Comparison of ENCODE assay signal across 9 cellular contexts in genomic region chr16:84228321-84228838, GRCh38. TPM values are rescaled to one million over a fixed set of nuclear protein-coding genes. Genes with fewer than 3 reads are reported as not detected.
DNase-seq lines count a peak whose midpoint lies in the region; ATAC-seq and TF ChIP-seq lines count a peak whose summit lies in the region.
"Had no signal": no experiment of that assay in that cellular context is flagged by ENCODE, and none has a peak within 500 bp of the region (broad histone marks: within the 10 kb centered on the region; RNA-seq: fewer than 3 reads in every experiment).

No MANE protein-coding gene starts in this region.

- no peak overlapping the region for H3K4me3 Mint-ChIP-seq in GM23338
- H3K4me3 Mint-ChIP-seq: central memory CD8-positive, alpha-beta T cell had no signal

- peaks cover 2% of the 10 kb centered on the region; the same call in 1 of the 3 replicates for H3K36me3 Mint-ChIP-seq in GM23338 (ENCODE audit: low read depth)

- H3K9me3 ChIP-seq in sigmoid colon: no peaks in the 10 kb centered on the region

- peak; percentile 54 for DNase-seq in GM23338 (ENCODE audit: low spot score)
- DNase-seq in SKM-1 treated with dmso at 0.1 percent for 144 hours (lab: John Stamatoyannopoulos, UW; ENCODE audit: unreplicated experiment): peak; percentile 44
- peak in 28 of 42 donors; percentile 5 to 84 (median 30) for DNase-seq in head of caudate nucleus
- DNase-seq in sigmoid colon: peak; percentile 83
- DNase-seq in stimulated activated CD4-positive, alpha-beta T cell treated with anti-CD3 and anti-CD28 coated beads, Interleukin-1b, Interleukin-23, amount 100 ng/mL, for 48 hours: no peak
- DNase-seq in cerebellar cortex (ENCODE audit: low spot score): no peak

- ATAC-seq in GM23338 (peak; percentile 79), GM18519 (IDR thresholded peaks at IDR 0.05; ENCODE audit: low FRiP score, unreplicated experiment) (no peak), GM21526 (IDR thresholded peaks at IDR 0.05; ENCODE audit: low FRiP score, unreplicated experiment) (no peak)

- H3K9me2 ChIP-seq in GM23338 (ENCODE audit: insufficient read depth): no peaks in the 10 kb centered on the region

- peaks cover 10% of the 10 kb centered on the region for H3K27me3 Mint-ChIP-seq in GM23338 (ENCODE audit: insufficient read depth, low read depth, poor library complexity)

- H3K9me3 Mint-ChIP-seq in GM23338: no peaks in the 10 kb centered on the region
- H3K9me3 Mint-ChIP-seq: central memory CD8-positive, alpha-beta T cell had no signal

- whole genome bisulfite sequencing in sigmoid colon, 2 donors: 53 to 75% methylated on average over 17 of the region's 17 CpGs

- H3K4me3 ChIP-seq in GM23338 (no peak overlapping the region), sigmoid colon (no peak overlapping the region)

- intact Hi-C loops in head of caudate nucleus (cut with DNase I): no loop called here
- intact Hi-C loops in sigmoid colon (cut with DNase I): no loop called here

- H3K4me1 ChIP-seq in GM23338 (ENCODE audit: insufficient read depth): peaks cover 4% of the 10 kb centered on the region
- peaks cover 0 to 14% (median 12%) of the 10 kb centered on the region in 4 donors for H3K4me1 ChIP-seq in sigmoid colon

- peaks cover 13% of the 10 kb centered on the region for H3K4me1 Mint-ChIP-seq in GM23338
- H3K4me1 Mint-ChIP-seq: central memory CD8-positive, alpha-beta T cell had no signal

- no peak for TF ChIP-seq EP300 in sigmoid colon (IDR thresholded peaks at IDR 0.05)

- TF ChIP-seq CTCF in GM23338 (conservative IDR thresholded peaks at IDR 0.05; ENCODE audit: low read depth in 2 of 2) (no peak), sigmoid colon (IDR thresholded peaks at IDR 0.05) (no peak)

- H3K27me3 ChIP-seq in GM23338 (ENCODE audit: insufficient read depth) (no peaks in the 10 kb centered on the region), sigmoid colon (no peaks in the 10 kb centered on the region)

- H3K36me3 ChIP-seq in GM23338 (ENCODE audit: insufficient read depth): no peaks in the 10 kb centered on the region
- H3K36me3 ChIP-seq in sigmoid colon: no peaks in the 10 kb centered on the region

- 0 out of 2 replicates have a peak overlapping the region, but pooled peaks have one; percentile 20 for H3K4me2 ChIP-seq in GM23338

- H3K27ac ChIP-seq in GM23338 (ENCODE audit: low read depth) (no peak overlapping the region), sigmoid colon (peak overlapping the region in 3 of 4 donors; percentile 10 to 57 (median 39))

- peak overlapping the region; percentile 89; the same call in 1 of the 2 replicates for H3K27ac Mint-ChIP-seq in GM23338

- no peak for TF ChIP-seq POLR2A in sigmoid colon (IDR thresholded peaks at IDR 0.05)

- H3K79me2 ChIP-seq in GM23338 (replicated peaks; ENCODE audit: insufficient read depth): no peaks in the 10 kb centered on the region

- no peaks in the 10 kb centered on the region for H4K20me1 ChIP-seq in GM23338 (replicated peaks; ENCODE audit: insufficient read depth)

- H2AFZ ChIP-seq in GM23338: peak overlapping the region; percentile 94

- no peaks in the 10 kb centered on the region for H3F3A ChIP-seq in GM23338 (replicated peaks; ENCODE audit: low read depth)

TF ChIP-seq in GM23338, 12 proteins besides CTCF, POLR2A, EP300 and RAD21 (continues in another document):
- no peak for TF ChIP-seq ETS1 (IDR thresholded peaks at IDR 0.05)
- no peak for TF ChIP-seq REST (IDR thresholded peaks at IDR 0.05; ENCODE audit: unreplicated experiment)
- no peak for TF ChIP-seq STAT1 (IDR thresholded peaks at IDR 0.05; ENCODE audit: unreplicated experiment)
- TF ChIP-seq CREB1 (CRISPR knock-in tag; IDR thresholded peaks at IDR 0.05; ENCODE audit: low read depth): no peak
- no peak for TF ChIP-seq EZH2phosphoT487 (IDR thresholded peaks at IDR 0.05; ENCODE audit: unreplicated experiment)
- TF ChIP-seq NANOG (IDR thresholded peaks at IDR 0.05; ENCODE audit: borderline replicate concordance): no peak
- no peak for TF ChIP-seq POLR2AphosphoS5 (IDR thresholded peaks at IDR 0.05; ENCODE audit: low read depth)
- TF ChIP-seq ZNF114 (CRISPR knock-in tag; IDR thresholded peaks at IDR 0.05): no peak
- no peak for TF ChIP-seq ZNF331 (CRISPR knock-in tag; IDR thresholded peaks at IDR 0.05; ENCODE audit: low read depth)
- no peak for TF ChIP-seq JUNB (IDR thresholded peaks at IDR 0.05; ENCODE audit: unreplicated experiment)

RNA-seq across cellular contexts. Expression of gene KCNG4, which starts 11.4 kb away (rescaled TPM):
- 0.07 TPM in 1 of 2 replicates, not detected in the other for total RNA-seq in GM23338 (2014; rRNA removed; shearing (Covaris generic))
- polyA plus RNA-seq in GM23338 (2016; fragmentation: Nextera tagmentation; extraction: Ambion mirVana) (not detected in 2 replicates), sigmoid colon (not detected)
- not detected for total RNA-seq in sigmoid colon

RNA-seq across cellular contexts. Expression of gene ADAD2, which starts 37.4 kb away (rescaled TPM):
- 1.5 and 4.5 TPM in 2 replicates for total RNA-seq in GM23338 (2014; rRNA removed; shearing (Covaris generic))
- polyA plus RNA-seq in GM23338 (2016; fragmentation: Nextera tagmentation; extraction: Ambion mirVana): 1.1 and 1.6 TPM in 2 replicates
- total RNA-seq in sigmoid colon: under 1 TPM in 2 of 4 donors, not detected in 2; 0.36 to 0.83 TPM
- under 1 TPM in 1 of 3 donors, not detected in 2; 0.29 TPM for polyA plus RNA-seq in sigmoid colon

RNA-seq across cellular contexts. Expression of gene TAF1C, which starts 41.5 kb away (rescaled TPM):
- total RNA-seq in GM23338 (2014; rRNA removed; shearing (Covaris generic)): 51.9 and 57.4 TPM in 2 replicates
- polyA plus RNA-seq in GM23338 (2016; fragmentation: Nextera tagmentation; extraction: Ambion mirVana) (37.2 and 39.1 TPM in 2 replicates), sigmoid colon (10 to 100 TPM in 1 of 3 donors, 1 to 10 TPM in 2; 5.4 to 44.7 (median 6.0) TPM)
- total RNA-seq in sigmoid colon: 10 to 100 TPM; 19.6 to 49.0 (median 30.0) TPM

Comparison
In these comparisons a context has a peak if more than half of its experiments do, and no peak if none do; other contexts are left out.
1. DNase-seq: peak in GM23338 (single experiment), SKM-1 treated with dmso at 0.1 percent for 144 hours (single experiment), head of caudate nucleus (28 of 42) and sigmoid colon (single experiment); none in stimulated activated CD4-positive, alpha-beta T cell treated with anti-CD3 and anti-CD28 coated beads, Interleukin-1b, Interleukin-23, amount 100 ng/mL, for 48 hours (single experiment) and cerebellar cortex (single experiment).